In the genomic region with DNA sequence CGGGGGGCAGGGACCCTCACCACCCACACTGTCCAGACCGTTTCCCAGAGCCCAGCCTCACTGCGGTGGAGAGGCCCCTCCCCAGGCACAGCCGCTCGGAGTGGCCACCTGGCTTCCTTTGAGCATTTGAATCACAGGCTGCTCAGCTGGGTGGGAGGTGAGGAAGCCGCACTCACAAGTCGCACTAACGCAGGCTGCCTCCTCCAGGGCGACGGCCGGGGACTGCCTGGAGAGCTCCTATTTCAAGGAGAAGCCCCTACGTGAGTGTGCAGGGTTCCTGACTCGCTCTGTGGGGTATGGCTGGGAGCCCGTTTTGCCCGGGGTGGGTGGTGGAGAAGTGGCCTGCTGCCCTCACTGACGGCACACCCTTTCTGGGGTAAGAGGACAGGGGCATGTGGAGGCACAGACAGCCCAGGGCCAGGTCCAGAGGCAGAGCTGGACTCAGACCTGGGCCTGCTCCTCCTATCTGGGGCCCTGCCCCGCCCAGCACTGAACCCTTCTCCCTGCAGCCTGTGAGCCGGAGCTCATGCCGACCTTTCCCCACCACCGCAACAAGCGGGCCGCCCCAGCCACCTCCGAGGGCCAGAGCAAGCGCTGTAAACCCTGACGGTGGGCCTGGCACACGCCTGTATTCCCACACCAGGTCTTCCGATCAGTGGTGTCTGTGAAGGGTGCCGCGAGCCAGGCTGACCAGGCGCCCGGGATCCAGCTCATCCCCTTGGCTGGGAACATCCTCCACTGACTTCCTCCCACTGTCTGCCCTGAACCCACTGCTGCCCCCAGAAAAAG, we compare ENCODE assay signal across 1 cellular context.
TF ChIP-seq lines count a peak whose summit lies in the region.

No MANE protein-coding gene starts in this region.

TF ChIP-seq in HepG2, 621 proteins besides CTCF, POLR2A, EP300 and RAD21 (continued from another document and continues in another):
- TF ChIP-seq, protein P1, sequence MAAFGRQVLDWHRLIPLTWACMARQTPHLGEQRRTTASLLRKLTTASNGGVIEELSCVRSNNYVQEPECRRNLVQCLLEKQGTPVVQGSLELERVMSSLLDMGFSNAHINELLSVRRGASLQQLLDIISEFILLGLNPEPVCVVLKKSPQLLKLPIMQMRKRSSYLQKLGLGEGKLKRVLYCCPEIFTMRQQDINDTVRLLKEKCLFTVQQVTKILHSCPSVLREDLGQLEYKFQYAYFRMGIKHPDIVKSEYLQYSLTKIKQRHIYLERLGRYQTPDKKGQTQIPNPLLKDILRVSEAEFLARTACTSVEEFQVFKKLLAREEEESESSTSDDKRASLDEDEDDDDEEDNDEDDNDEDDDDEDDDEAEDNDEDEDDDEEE (CRISPR knock-in tag; IDR thresholded peaks at IDR 0.05): 0 out of 2 replicates have a peak, but pooled peaks have one; percentile 14
- peak; percentile 41; the same call in 1 of the 2 replicates for TF ChIP-seq HNF4G (IDR thresholded peaks at IDR 0.05; ENCODE audit: borderline replicate concordance, low read depth, low read length)
- no peak; the same call in 1 of the 2 replicates for TF ChIP-seq HNF4G (CRISPR knock-in tag; IDR thresholded peaks at IDR 0.05; ENCODE audit: borderline replicate concordance, low read depth)
- TF ChIP-seq ZNF484 (CRISPR knock-in tag; IDR thresholded peaks at IDR 0.05; ENCODE audit: borderline replicate concordance, low read depth): no peak
- 0 out of 2 replicates have a peak, but pooled peaks have one; percentile 26 for TF ChIP-seq ZNF609 (CRISPR knock-in tag; IDR thresholded peaks at IDR 0.05; ENCODE audit: borderline replicate concordance)
- TF ChIP-seq, protein P2, sequence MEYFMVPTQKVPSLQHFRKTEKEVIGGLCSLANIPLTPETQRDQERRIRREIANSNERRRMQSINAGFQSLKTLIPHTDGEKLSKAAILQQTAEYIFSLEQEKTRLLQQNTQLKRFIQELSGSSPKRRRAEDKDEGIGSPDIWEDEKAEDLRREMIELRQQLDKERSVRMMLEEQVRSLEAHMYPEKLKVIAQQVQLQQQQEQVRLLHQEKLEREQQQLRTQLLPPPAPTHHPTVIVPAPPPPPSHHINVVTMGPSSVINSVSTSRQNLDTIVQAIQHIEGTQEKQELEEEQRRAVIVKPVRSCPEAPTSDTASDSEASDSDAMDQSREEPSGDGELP (IDR thresholded peaks at IDR 0.05; ENCODE audit: borderline replicate concordance, low read depth): peak; percentile 37; the same call in 1 of the 2 replicates
- TF ChIP-seq SOX13 (IDR thresholded peaks at IDR 0.05): no peak
- peak in 1 of 2 experiments; percentile 21; a peak in 1 of 4 replicates for TF ChIP-seq SOX13 (CRISPR knock-in tag; conservative IDR thresholded peaks at IDR 0.05 in 1 of 2, IDR thresholded peaks at IDR 0.05 in 1 of 2)
- peak; percentile 93 for TF ChIP-seq CSRNP1 (CRISPR knock-in tag; IDR thresholded peaks at IDR 0.05)
- no peak for TF ChIP-seq SOX5 (CRISPR knock-in tag; IDR thresholded peaks at IDR 0.05; ENCODE audit: borderline replicate concordance)
- TF ChIP-seq ZNF841 (CRISPR knock-in tag; IDR thresholded peaks at IDR 0.05; ENCODE audit: borderline replicate concordance): no peak
- TF ChIP-seq NFE2L1 (CRISPR knock-in tag; IDR thresholded peaks at IDR 0.05; ENCODE audit: borderline replicate concordance): no peak
- TF ChIP-seq, protein P3, sequence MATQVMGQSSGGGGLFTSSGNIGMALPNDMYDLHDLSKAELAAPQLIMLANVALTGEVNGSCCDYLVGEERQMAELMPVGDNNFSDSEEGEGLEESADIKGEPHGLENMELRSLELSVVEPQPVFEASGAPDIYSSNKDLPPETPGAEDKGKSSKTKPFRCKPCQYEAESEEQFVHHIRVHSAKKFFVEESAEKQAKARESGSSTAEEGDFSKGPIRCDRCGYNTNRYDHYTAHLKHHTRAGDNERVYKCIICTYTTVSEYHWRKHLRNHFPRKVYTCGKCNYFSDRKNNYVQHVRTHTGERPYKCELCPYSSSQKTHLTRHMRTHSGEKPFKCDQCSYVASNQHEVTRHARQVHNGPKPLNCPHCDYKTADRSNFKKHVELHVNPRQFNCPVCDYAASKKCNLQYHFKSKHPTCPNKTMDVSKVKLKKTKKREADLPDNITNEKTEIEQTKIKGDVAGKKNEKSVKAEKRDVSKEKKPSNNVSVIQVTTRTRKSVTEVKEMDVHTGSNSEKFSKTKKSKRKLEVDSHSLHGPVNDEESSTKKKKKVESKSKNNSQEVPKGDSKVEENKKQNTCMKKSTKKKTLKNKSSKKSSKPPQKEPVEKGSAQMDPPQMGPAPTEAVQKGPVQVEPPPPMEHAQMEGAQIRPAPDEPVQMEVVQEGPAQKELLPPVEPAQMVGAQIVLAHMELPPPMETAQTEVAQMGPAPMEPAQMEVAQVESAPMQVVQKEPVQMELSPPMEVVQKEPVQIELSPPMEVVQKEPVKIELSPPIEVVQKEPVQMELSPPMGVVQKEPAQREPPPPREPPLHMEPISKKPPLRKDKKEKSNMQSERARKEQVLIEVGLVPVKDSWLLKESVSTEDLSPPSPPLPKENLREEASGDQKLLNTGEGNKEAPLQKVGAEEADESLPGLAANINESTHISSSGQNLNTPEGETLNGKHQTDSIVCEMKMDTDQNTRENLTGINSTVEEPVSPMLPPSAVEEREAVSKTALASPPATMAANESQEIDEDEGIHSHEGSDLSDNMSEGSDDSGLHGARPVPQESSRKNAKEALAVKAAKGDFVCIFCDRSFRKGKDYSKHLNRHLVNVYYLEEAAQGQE (IDR thresholded peaks at IDR 0.05; ENCODE audit: borderline replicate concordance in 1 of 2, low read depth in 1 of 2, low read length in 2 of 2): no peak
- TF ChIP-seq KDM2A (CRISPR knock-in tag; IDR thresholded peaks at IDR 0.05; ENCODE audit: borderline replicate concordance, low read depth): peak; percentile 86
- TF ChIP-seq, protein P4, sequence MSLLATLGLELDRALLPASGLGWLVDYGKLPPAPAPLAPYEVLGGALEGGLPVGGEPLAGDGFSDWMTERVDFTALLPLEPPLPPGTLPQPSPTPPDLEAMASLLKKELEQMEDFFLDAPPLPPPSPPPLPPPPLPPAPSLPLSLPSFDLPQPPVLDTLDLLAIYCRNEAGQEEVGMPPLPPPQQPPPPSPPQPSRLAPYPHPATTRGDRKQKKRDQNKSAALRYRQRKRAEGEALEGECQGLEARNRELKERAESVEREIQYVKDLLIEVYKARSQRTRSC (CRISPR knock-in tag; IDR thresholded peaks at IDR 0.05; ENCODE audit: low read depth): no peak
- 0 out of 2 replicates have a peak, but pooled peaks have one; percentile 26 for TF ChIP-seq KLF11 (CRISPR knock-in tag; IDR thresholded peaks at IDR 0.05)
- TF ChIP-seq HNRNPUL1 (IDR thresholded peaks at IDR 0.05; ENCODE audit: low read depth, low read length): no peak
- TF ChIP-seq, protein P5, sequence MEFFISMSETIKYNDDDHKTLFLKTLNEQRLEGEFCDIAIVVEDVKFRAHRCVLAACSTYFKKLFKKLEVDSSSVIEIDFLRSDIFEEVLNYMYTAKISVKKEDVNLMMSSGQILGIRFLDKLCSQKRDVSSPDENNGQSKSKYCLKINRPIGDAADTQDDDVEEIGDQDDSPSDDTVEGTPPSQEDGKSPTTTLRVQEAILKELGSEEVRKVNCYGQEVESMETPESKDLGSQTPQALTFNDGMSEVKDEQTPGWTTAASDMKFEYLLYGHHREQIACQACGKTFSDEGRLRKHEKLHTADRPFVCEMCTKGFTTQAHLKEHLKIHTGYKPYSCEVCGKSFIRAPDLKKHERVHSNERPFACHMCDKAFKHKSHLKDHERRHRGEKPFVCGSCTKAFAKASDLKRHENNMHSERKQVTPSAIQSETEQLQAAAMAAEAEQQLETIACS (CRISPR knock-in tag; IDR thresholded peaks at IDR 0.05): no peak
- TF ChIP-seq YY1 (IDR thresholded peaks at IDR 0.05; ENCODE audit: insufficient read depth, insufficient replicate concordance, low read depth, low read length): peak; percentile 20
- peak; percentile 27; the same call in 1 of the 2 replicates for TF ChIP-seq SAP130 (CRISPR knock-in tag; IDR thresholded peaks at IDR 0.05; ENCODE audit: low read depth)
- TF ChIP-seq, protein P6, sequence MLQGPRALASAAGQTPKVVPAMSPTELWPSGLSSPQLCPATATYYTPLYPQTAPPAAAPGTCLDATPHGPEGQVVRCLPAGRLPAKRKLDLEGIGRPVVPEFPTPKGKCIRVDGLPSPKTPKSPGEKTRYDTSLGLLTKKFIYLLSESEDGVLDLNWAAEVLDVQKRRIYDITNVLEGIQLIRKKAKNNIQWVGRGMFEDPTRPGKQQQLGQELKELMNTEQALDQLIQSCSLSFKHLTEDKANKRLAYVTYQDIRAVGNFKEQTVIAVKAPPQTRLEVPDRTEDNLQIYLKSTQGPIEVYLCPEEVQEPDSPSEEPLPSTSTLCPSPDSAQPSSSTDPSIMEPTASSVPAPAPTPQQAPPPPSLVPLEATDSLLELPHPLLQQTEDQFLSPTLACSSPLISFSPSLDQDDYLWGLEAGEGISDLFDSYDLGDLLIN (CRISPR knock-in tag; IDR thresholded peaks at IDR 0.05; ENCODE audit: borderline replicate concordance): peak; percentile 65; the same call in 1 of the 2 replicates
- peak; percentile 5; the same call in 1 of the 2 replicates for TF ChIP-seq ISL2 (CRISPR knock-in tag; IDR thresholded peaks at IDR 0.05)
- TF ChIP-seq SP4 (CRISPR knock-in tag; IDR thresholded peaks at IDR 0.05): 0 out of 2 replicates have a peak, but pooled peaks have one; percentile 24
- no peak for TF ChIP-seq PHB2 (IDR thresholded peaks at IDR 0.05; ENCODE audit: partially characterized antibody)
- no peak; the same call in 1 of the 2 replicates for TF ChIP-seq ZNF768 (CRISPR knock-in tag; IDR thresholded peaks at IDR 0.05)
- peak; percentile 89 for TF ChIP-seq UBTF (CRISPR knock-in tag; IDR thresholded peaks at IDR 0.05)
- no peak for TF ChIP-seq ZNF557 (CRISPR knock-in tag; IDR thresholded peaks at IDR 0.05)
- TF ChIP-seq CHD2 (IDR thresholded peaks at IDR 0.05; ENCODE audit: low read depth, low read length): no peak; the same call in 1 of the 2 replicates
- no peak for TF ChIP-seq HMGA1 (CRISPR knock-in tag; conservative IDR thresholded peaks at IDR 0.05)
- TF ChIP-seq, protein P7, sequence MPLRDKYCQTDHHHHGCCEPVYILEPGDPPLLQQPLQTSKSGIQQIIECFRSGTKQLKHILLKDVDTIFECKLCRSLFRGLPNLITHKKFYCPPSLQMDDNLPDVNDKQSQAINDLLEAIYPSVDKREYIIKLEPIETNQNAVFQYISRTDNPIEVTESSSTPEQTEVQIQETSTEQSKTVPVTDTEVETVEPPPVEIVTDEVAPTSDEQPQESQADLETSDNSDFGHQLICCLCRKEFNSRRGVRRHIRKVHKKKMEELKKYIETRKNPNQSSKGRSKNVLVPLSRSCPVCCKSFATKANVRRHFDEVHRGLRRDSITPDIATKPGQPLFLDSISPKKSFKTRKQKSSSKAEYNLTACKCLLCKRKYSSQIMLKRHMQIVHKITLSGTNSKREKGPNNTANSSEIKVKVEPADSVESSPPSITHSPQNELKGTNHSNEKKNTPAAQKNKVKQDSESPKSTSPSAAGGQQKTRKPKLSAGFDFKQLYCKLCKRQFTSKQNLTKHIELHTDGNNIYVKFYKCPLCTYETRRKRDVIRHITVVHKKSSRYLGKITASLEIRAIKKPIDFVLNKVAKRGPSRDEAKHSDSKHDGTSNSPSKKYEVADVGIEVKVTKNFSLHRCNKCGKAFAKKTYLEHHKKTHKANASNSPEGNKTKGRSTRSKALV (CRISPR knock-in tag; IDR thresholded peaks at IDR 0.05): no peak; the same call in 1 of the 2 replicates
